In the genomic region with DNA sequence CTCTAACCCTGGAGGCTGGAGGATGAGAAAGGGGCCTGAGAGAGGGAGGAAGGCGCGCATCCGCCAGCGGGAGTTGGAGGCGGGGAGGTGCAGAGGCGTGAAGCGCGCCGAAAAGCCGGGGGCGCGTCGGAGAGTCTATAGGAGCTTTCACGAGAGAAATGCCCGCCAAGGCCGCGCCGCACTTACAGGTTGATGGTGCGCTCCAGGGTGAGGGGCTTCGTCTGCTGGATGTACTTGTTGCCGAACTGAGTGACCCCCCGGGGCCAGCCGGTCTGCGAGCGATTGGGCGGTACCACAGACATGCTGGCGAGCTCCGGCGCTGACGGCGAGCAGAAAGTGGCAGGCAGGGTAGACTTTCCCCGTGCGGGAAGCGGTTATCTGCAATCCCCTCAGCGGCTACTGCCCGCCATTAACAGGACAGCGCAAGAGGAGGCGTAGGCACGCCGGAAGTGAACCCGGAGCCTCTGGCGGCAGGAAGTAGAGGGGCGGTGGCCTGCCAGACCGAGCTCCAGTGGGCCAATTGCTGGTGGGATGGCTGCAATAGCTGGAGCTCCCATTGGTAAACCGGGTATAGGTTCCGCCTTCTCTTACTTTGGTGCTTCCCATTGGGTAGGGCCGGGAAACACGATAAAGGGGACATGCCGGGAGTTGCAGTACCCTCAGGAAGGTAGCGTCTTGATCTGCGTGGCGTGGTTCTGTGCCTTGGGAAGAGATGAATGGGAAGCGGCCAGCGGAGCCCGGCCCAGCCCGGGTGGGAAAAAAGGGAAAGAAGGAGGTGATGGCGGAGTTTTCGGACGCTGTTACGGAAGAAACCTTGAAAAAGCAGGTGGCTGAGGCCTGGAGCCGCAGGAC, we compare ENCODE assay signal across 1 cellular context.
TF ChIP-seq lines count a peak whose summit lies in the region.

A gene (minus strand): TSS at position 432 of the 852 bp plus-strand sequence. CDS start 130 bp downstream, at position 302.
A gene (plus strand): TSS at position 654 of the 852 bp plus-strand sequence. CDS start 59 bp downstream, at position 713.

TF ChIP-seq in GM23338, 12 proteins besides CTCF, POLR2A, EP300 and RAD21:
- TF ChIP-seq CREB1 (CRISPR knock-in tag; IDR thresholded peaks at IDR 0.05; ENCODE audit: low read depth) (peak; percentile 17; the same call in 1 of the 2 replicates), STAT1 (IDR thresholded peaks at IDR 0.05; ENCODE audit: unreplicated experiment) (no peak), ZNF114 (CRISPR knock-in tag; IDR thresholded peaks at IDR 0.05) (no peak), POLR2AphosphoS5 (IDR thresholded peaks at IDR 0.05; ENCODE audit: low read depth) (peak; percentile 73), EZH2 (IDR thresholded peaks at IDR 0.05; ENCODE audit: low read depth, unreplicated experiment) (no peak), ZNF331 (CRISPR knock-in tag; IDR thresholded peaks at IDR 0.05; ENCODE audit: low read depth) (no peak), EZH2phosphoT487 (IDR thresholded peaks at IDR 0.05; ENCODE audit: unreplicated experiment) (no peak), NANOG (IDR thresholded peaks at IDR 0.05; ENCODE audit: borderline replicate concordance) (0 out of 2 replicates have a peak, but pooled peaks have one; percentile 23), JUNB (IDR thresholded peaks at IDR 0.05; ENCODE audit: unreplicated experiment) (no peak)
- TF ChIP-seq, protein P1, sequence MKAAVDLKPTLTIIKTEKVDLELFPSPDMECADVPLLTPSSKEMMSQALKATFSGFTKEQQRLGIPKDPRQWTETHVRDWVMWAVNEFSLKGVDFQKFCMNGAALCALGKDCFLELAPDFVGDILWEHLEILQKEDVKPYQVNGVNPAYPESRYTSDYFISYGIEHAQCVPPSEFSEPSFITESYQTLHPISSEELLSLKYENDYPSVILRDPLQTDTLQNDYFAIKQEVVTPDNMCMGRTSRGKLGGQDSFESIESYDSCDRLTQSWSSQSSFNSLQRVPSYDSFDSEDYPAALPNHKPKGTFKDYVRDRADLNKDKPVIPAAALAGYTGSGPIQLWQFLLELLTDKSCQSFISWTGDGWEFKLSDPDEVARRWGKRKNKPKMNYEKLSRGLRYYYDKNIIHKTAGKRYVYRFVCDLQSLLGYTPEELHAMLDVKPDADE (IDR thresholded peaks at IDR 0.05) = peak; percentile 79
- TF ChIP-seq, protein P2, sequence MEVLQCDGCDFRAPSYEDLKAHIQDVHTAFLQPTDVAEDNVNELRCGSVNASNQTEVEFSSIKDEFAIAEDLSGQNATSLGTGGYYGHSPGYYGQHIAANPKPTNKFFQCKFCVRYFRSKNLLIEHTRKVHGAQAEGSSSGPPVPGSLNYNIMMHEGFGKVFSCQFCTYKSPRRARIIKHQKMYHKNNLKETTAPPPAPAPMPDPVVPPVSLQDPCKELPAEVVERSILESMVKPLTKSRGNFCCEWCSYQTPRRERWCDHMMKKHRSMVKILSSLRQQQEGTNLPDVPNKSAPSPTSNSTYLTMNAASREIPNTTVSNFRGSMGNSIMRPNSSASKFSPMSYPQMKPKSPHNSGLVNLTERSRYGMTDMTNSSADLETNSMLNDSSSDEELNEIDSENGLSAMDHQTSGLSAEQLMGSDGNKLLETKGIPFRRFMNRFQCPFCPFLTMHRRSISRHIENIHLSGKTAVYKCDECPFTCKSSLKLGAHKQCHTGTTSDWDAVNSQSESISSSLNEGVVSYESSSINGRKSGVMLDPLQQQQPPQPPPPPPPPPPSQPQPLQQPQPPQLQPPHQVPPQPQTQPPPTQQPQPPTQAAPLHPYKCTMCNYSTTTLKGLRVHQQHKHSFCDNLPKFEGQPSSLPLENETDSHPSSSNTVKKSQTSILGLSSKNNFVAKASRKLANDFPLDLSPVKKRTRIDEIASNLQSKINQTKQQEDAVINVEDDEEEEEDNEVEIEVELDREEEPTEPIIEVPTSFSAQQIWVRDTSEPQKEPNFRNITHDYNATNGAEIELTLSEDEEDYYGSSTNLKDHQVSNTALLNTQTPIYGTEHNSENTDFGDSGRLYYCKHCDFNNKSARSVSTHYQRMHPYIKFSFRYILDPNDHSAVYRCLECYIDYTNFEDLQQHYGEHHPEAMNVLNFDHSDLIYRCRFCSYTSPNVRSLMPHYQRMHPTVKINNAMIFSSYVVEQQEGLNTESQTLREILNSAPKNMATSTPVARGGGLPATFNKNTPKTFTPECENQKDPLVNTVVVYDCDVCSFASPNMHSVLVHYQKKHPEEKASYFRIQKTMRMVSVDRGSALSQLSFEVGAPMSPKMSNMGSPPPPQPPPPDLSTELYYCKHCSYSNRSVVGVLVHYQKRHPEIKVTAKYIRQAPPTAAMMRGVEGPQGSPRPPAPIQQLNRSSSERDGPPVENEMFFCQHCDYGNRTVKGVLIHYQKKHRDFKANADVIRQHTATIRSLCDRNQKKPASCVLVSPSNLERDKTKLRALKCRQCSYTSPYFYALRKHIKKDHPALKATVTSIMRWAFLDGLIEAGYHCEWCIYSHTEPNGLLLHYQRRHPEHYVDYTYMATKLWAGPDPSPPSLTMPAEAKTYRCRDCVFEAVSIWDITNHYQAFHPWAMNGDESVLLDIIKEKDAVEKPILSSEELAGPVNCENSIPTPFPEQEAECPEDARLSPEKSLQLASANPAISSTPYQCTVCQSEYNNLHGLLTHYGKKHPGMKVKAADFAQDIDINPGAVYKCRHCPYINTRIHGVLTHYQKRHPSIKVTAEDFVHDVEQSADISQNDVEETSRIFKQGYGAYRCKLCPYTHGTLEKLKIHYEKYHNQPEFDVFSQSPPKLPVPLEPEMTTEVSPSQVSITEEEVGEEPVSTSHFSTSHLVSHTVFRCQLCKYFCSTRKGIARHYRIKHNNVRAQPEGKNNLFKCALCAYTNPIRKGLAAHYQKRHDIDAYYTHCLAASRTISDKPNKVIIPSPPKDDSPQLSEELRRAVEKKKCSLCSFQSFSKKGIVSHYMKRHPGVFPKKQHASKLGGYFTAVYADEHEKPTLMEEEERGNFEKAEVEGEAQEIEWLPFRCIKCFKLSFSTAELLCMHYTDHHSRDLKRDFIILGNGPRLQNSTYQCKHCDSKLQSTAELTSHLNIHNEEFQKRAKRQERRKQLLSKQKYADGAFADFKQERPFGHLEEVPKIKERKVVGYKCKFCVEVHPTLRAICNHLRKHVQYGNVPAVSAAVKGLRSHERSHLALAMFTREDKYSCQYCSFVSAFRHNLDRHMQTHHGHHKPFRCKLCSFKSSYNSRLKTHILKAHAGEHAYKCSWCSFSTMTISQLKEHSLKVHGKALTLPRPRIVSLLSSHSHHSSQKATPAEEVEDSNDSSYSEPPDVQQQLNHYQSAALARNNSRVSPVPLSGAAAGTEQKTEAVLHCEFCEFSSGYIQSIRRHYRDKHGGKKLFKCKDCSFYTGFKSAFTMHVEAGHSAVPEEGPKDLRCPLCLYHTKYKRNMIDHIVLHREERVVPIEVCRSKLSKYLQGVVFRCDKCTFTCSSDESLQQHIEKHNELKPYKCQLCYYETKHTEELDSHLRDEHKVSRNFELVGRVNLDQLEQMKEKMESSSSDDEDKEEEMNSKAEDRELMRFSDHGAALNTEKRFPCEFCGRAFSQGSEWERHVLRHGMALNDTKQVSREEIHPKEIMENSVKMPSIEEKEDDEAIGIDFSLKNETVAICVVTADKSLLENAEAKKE (CRISPR knock-in tag; IDR thresholded peaks at IDR 0.05) = no peak
- TF ChIP-seq, protein P3, sequence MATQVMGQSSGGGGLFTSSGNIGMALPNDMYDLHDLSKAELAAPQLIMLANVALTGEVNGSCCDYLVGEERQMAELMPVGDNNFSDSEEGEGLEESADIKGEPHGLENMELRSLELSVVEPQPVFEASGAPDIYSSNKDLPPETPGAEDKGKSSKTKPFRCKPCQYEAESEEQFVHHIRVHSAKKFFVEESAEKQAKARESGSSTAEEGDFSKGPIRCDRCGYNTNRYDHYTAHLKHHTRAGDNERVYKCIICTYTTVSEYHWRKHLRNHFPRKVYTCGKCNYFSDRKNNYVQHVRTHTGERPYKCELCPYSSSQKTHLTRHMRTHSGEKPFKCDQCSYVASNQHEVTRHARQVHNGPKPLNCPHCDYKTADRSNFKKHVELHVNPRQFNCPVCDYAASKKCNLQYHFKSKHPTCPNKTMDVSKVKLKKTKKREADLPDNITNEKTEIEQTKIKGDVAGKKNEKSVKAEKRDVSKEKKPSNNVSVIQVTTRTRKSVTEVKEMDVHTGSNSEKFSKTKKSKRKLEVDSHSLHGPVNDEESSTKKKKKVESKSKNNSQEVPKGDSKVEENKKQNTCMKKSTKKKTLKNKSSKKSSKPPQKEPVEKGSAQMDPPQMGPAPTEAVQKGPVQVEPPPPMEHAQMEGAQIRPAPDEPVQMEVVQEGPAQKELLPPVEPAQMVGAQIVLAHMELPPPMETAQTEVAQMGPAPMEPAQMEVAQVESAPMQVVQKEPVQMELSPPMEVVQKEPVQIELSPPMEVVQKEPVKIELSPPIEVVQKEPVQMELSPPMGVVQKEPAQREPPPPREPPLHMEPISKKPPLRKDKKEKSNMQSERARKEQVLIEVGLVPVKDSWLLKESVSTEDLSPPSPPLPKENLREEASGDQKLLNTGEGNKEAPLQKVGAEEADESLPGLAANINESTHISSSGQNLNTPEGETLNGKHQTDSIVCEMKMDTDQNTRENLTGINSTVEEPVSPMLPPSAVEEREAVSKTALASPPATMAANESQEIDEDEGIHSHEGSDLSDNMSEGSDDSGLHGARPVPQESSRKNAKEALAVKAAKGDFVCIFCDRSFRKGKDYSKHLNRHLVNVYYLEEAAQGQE (IDR thresholded peaks at IDR 0.05; ENCODE audit: unreplicated experiment) = no peak
